In the genomic region with DNA sequence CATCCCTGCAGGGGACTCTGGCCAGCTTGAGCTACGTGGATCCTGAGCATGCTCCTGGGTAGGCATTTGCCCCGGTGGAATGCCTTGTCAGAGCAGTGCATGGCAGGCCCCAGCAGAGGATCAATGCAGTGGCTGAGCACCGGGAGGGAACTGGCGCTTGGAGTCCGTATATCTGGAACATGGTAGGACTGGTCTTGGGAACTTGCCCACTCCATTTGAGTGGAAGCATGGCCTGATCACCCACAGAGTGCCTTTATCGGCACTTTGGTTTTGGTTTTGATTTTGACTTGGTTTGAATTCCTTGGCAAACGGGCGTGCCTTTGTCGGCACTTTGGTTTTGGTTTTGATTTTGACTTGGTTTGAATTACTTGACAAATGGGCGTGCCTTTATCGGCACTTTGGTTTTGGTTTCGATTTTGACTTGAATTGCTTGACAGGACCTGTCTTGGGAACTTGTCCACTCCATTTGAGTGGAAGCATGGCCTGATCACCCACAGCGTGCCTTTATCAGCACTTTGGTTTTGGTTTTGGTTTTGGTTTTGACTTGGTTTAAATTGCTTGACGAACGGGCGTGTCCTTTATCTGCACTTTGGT, we compare ENCODE assay signal across 11 cellular contexts. TPM values are rescaled to one million over a fixed set of nuclear protein-coding genes. Genes with fewer than 3 reads are reported as not detected.
DNase-seq lines count a peak whose midpoint lies in the region; ATAC-seq, FAIRE-seq and TF ChIP-seq lines count a peak whose summit lies in the region.
"Not testable (repeated sequence)": the region's sequence is repeated elsewhere in the genome, so short reads cannot be mapped to it uniquely, and the experiment has no call there.
"Had no signal": no experiment of that assay in that cellular context is flagged by ENCODE, and none has a peak within 500 bp of the region (broad histone marks: within the 10 kb centered on the region; RNA-seq: fewer than 3 reads in every experiment).

No MANE protein-coding gene starts in this region.

- not testable (repeated sequence) for H3K27me3 ChIP-seq in breast epithelium; HepG2 (ENCODE audit: control insufficient read depth in 1 of 2, insufficient read depth in 2 of 2, low read length in 2 of 2); suprapubic skin

- not testable (repeated sequence) for TF ChIP-seq EP300 in HepG2 (IDR thresholded peaks at IDR 0.05; ENCODE audit: low read depth in 2 of 2, low read length in 2 of 2); HepG2 (CRISPR knock-in tag; IDR thresholded peaks at IDR 0.05; ENCODE audit: borderline replicate concordance); suprapubic skin (IDR thresholded peaks at IDR 0.05)

- POLR2A ChIA-PET in activated CD4-positive, alpha-beta memory T cell treated with anti-CD3 and anti-CD28 coated beads, Interleukin-2, amount 10 ng/mL, durations not matched to agents 7 days and 5 days (lab: Charles Lee), result interaction anchor here (0.8 kb wide), 1 partner anchor 337 kb away, joined by 3 read pairs; the partner anchor contains the start of gene FBXO7
- POLR2A ChIA-PET in HepG2 (lab: Yijun Ruan, JAX), result not testable (repeated sequence)

- peak overlapping the region; percentile 82 for H3K4me3 Mint-ChIP-seq in activated CD4-positive, alpha-beta memory T cell treated with anti-CD3 and anti-CD28 coated beads, Interleukin-2, amount 10 ng/mL, durations not matched to agents 7 days and 5 days

- H3K36me3 Mint-ChIP-seq in activated CD4-positive, alpha-beta memory T cell treated with anti-CD3 and anti-CD28 coated beads, Interleukin-2, amount 10 ng/mL, durations not matched to agents 7 days and 5 days (ENCODE audit: low read depth), result not testable (repeated sequence)

- not testable (repeated sequence) for H3K9ac ChIP-seq in HepG2 (ENCODE audit: insufficient read depth, low read depth, low read length)

- H4K20me1 ChIP-seq in HepG2 (ENCODE audit: insufficient read depth, low read length), result not testable (repeated sequence)

- H3K27ac Mint-ChIP-seq in activated CD4-positive, alpha-beta memory T cell treated with anti-CD3 and anti-CD28 coated beads, Interleukin-2, amount 10 ng/mL, durations not matched to agents 7 days and 5 days, result peak overlapping the region; percentile 91

- not testable (repeated sequence) for H3K9me3 ChIP-seq in breast epithelium; HepG2 (ENCODE audit: low read length); suprapubic skin

- H3K36me3 ChIP-seq in breast epithelium; HepG2 (replicated peaks in 1 of 2; ENCODE audit: control insufficient read depth in 1 of 2, insufficient read depth in 2 of 2, low read length in 2 of 2); suprapubic skin: not testable (repeated sequence)

- not testable (repeated sequence) for H3K27ac ChIP-seq in breast epithelium; HepG2 (ENCODE audit: extremely low read length, insufficient read depth, low read length); suprapubic skin

- not testable (repeated sequence) for BruUV-seq in HepG2 (replicated peaks; lab: Mats Ljungman, UMichigan)

- ATAC-seq in HepG2, result peak; percentile 81

- not testable (repeated sequence) for H3K9me3 Mint-ChIP-seq in activated CD4-positive, alpha-beta memory T cell treated with anti-CD3 and anti-CD28 coated beads, Interleukin-2, amount 10 ng/mL, durations not matched to agents 7 days and 5 days

- in situ Hi-C loops in HepG2 (cut with HindIII; ENCODE audit: extremely low pct_ligation_motif_present, low pct_unique_long_range_greater_than_20kb), result not testable (repeated sequence)

- H3K79me2 ChIP-seq in HepG2 (ENCODE audit: insufficient read depth, low read length), result not testable (repeated sequence)

- peaks cover 56% of the 10 kb centered on the region for H3K4me1 Mint-ChIP-seq in activated CD4-positive, alpha-beta memory T cell treated with anti-CD3 and anti-CD28 coated beads, Interleukin-2, amount 10 ng/mL, durations not matched to agents 7 days and 5 days

- H3K4me3 ChIP-seq in LNCaP clone FGC (ENCODE audit: low read depth, low read length) (peak overlapping the region; percentile 56), breast epithelium (peak overlapping the region; percentile 24 to 46 (median 42)), HepG2 (replicated peaks in 1 of 3; ENCODE audit: insufficient read depth in 1 of 3, low read depth in 2 of 3, low read length in 3 of 3) (peak overlapping the region; percentile 57 to 69 (median 61)), suprapubic skin (peak overlapping the region; percentile 30)

- CTCF ChIA-PET in activated CD4-positive, alpha-beta memory T cell treated with anti-CD3 and anti-CD28 coated beads, Interleukin-2, amount 10 ng/mL, durations not matched to agents 7 days and 5 days (lab: Charles Lee), result interaction anchor here (0.9 to 1.3 kb wide), 2 partner anchors 63 to 168 kb away, joined by 3 read pairs; no protein-coding TSS in a partner anchor
- CTCF ChIA-PET in HepG2 (lab: Yijun Ruan, JAX; ENCODE audit: low intra/inter-chr PET ratio, low total read pairs), result not testable (repeated sequence)

- peak overlapping the region; percentile 90 for H2AFZ ChIP-seq in HepG2 (ENCODE audit: low read length)

- H3K4me1 ChIP-seq in breast epithelium; HepG2 (ENCODE audit: insufficient read depth, low read length); suprapubic skin: not testable (repeated sequence)

- H3K27me3 Mint-ChIP-seq in activated CD4-positive, alpha-beta memory T cell treated with anti-CD3 and anti-CD28 coated beads, Interleukin-2, amount 10 ng/mL, durations not matched to agents 7 days and 5 days, result not testable (repeated sequence)

- H3K4me2 ChIP-seq in HepG2 (ENCODE audit: low read depth, low read length), result peak overlapping the region; percentile 90

- TF ChIP-seq CTCF in LNCaP clone FGC (IDR thresholded peaks at IDR 0.05; ENCODE audit: control insufficient read depth, extremely low read depth, insufficient read depth); breast epithelium (IDR thresholded peaks at IDR 0.05); HepG2 (CRISPR knock-in tag; IDR thresholded peaks at IDR 0.05); suprapubic skin (IDR thresholded peaks at IDR 0.05): not testable (repeated sequence)

- 1% methylated on average over 14 of the region's 16 CpGs for WGBS in HepG2 (ENCODE audit: low lambda C conversion rate)
- WGBS in suprapubic skin, result 57% methylated on average over 14 of the region's 16 CpGs

- TF ChIP-seq RAD21 in HepG2 (CRISPR knock-in tag; IDR thresholded peaks at IDR 0.05), result not testable (repeated sequence)

- not testable (repeated sequence) for TF ChIP-seq POLR2A in breast epithelium (IDR thresholded peaks at IDR 0.05); HepG2 (IDR thresholded peaks at IDR 0.05; ENCODE audit: insufficient read depth in 1 of 2, low read depth in 2 of 2, low read length in 2 of 2); suprapubic skin (IDR thresholded peaks at IDR 0.05)

- peak; percentile 56 for DNase-seq in DMS53 (lab: John Stamatoyannopoulos, UW)
- DNase-seq in LNCaP clone FGC (ENCODE audit: low read depth), result peak; percentile 42
- DNase-seq in RKO (ENCODE audit: low spot score), result peak; percentile 82
- peak; percentile 80 for DNase-seq in activated CD4-positive, alpha-beta memory T cell treated with anti-CD3 and anti-CD28 coated beads, Interleukin-2, amount 10 ng/mL, durations not matched to agents 7 days and 5 days
- DNase-seq in breast epithelium (ENCODE audit: low spot score in 2 of 2); suprapubic skin (ENCODE audit: low spot score in 2 of 2): not testable (repeated sequence)
- DNase-seq in HepG2 (ENCODE audit: low spot score), result peak; percentile 46
- peak; percentile 25 for DNase-seq in stimulated activated CD4-positive, alpha-beta T cell treated with anti-CD3 and anti-CD28 coated beads, Interleukin-12 subunit alpha, Interleukin-12 subunit beta, amount 100 ng/mL, for 4 hours

- intact Hi-C loops in breast epithelium (cut with DNase I; ENCODE audit: low total_unique reads); HepG2 (cut with micrococcal nuclease; ENCODE audit: unreplicated experiment): not testable (repeated sequence)

- not testable (repeated sequence) for FAIRE-seq in HepG2 (lab: Jason Lieb, UNC)

RNA-seq across cellular contexts. Expression of gene C22orf42, which starts 21.3 kb away (rescaled TPM):
- total RNA-seq in activated CD4-positive, alpha-beta memory T cell treated with anti-CD3 and anti-CD28 coated beads, Interleukin-2, amount 10 ng/mL, durations not matched to agents 7 days and 5 days, result not detected
- total RNA-seq in breast epithelium, result not detected
- not detected in 2 replicates for total RNA-seq in HepG2 (2016; rRNA removed; fragmentation: Illumina TruSeq; extraction: Trizol)
- not detected in 2 replicates for total RNA-seq in HepG2 (2016; cell fraction: cytosol; rRNA removed; fragmentation: Illumina TruSeq; extraction: Trizol; ENCODE audit: low read depth)
- not detected in 2 replicates for total RNA-seq in HepG2 (2016; cell fraction: insoluble cytoplasmic fraction; rRNA removed; fragmentation: Illumina TruSeq; extraction: Trizol)
- total RNA-seq in HepG2 (2016; cell fraction: membrane; rRNA removed; fragmentation: Illumina TruSeq; extraction: Trizol), result not detected in 2 replicates
- not detected in 2 replicates for total RNA-seq in HepG2 (2016; cell fraction: nucleus; rRNA removed; fragmentation: Illumina TruSeq; extraction: Trizol)
- not detected in 2 replicates for polyA plus RNA-seq in HepG2 (2011; rRNA removed)
- polyA plus RNA-seq in HepG2 (2011; cell fraction: cytosol; rRNA removed), result not detected in 2 replicates
- polyA plus RNA-seq in HepG2 (2011; cell fraction: nucleus; rRNA removed), result not detected in 2 replicates
- not detected in 2 replicates for polyA plus RNA-seq in HepG2 (2012)
- not detected in 2 replicates for polyA plus RNA-seq in HepG2 (2016; cell fraction: cytosol; fragmentation: Illumina TruSeq; extraction: Trizol; ENCODE audit: low read depth)
- not detected in 2 replicates for polyA plus RNA-seq in HepG2 (2016; cell fraction: insoluble cytoplasmic fraction; fragmentation: Illumina TruSeq; extraction: Trizol; ENCODE audit: low read depth)
- not detected in 2 replicates for polyA plus RNA-seq in HepG2 (2016; cell fraction: membrane; fragmentation: Illumina TruSeq; extraction: Trizol; ENCODE audit: low read depth)
- not detected in 2 replicates for polyA plus RNA-seq in HepG2 (2016; cell fraction: nucleus; fragmentation: Illumina TruSeq; extraction: Trizol; ENCODE audit: insufficient read depth, low read depth)
- polyA minus RNA-seq in HepG2 (2011; rRNA and poly(A)+ RNA removed; ENCODE audit: low replicate concordance), result not detected in 2 replicates
- not detected in 2 replicates for polyA minus RNA-seq in HepG2 (2011; cell fraction: cytosol; rRNA and poly(A)+ RNA removed)
- polyA minus RNA-seq in HepG2 (2011; cell fraction: nucleus; rRNA and poly(A)+ RNA removed), result not detected in 2 replicates
- total RNA-seq in suprapubic skin, result not detected
- total RNA-seq: activated CD8-positive, alpha-beta memory T cell treated with anti-CD3 and anti-CD28 coated beads for 36 hours; endothelial cell of umbilical vein; left cardiac atrium had no signal
- polyA plus RNA-seq: endothelial cell of umbilical vein had no signal
